In the genomic region with DNA sequence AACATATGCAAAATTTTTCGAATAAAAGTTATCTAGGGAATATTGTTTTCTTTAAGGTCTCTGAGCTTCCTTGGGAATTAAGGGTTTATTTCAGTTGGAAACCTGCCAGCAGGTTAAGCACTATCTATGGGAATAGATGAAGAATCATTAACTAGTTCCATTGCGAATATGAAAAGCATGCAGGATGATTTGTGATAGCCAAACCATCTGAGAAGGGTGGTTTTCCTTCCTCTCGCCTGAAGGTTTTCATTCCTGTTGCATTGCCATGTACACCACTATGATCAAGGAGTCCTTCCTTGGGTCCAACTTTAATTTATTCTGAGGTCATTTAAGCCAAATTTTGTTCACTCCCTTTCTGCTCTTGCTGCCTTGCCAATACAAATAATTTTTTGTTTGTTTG, we compare ENCODE assay signal across 23 cellular contexts.
"Had no signal": no experiment of that assay in that cellular context is flagged by ENCODE, and none has a peak within 500 bp of the region (broad histone marks: within the 10 kb centered on the region; RNA-seq: fewer than 3 reads in every experiment).

No MANE protein-coding gene starts in this region.

- H3K9me3 ChIP-seq: MG63 had no signal

- H3K27ac ChIP-seq: cardiac muscle cell, KMS-11 had no signal

- H3K36me3 Mint-ChIP-seq: activated CD8-positive, alpha-beta memory T cell treated with anti-CD3 and anti-CD28 coated beads, Interleukin-2, amount 10 ng/mL, durations not matched to agents 7 days and 5 days; activated naive CD8-positive, alpha-beta T cell; brain; T-cell had no signal

- DNase-seq: activated B cell treated with CpG ODN at 0.5 μM for 24 hours; activated CD4-positive, alpha-beta T cell treated with anti-CD3 and anti-CD28 coated beads for 1 hour; activated CD4-positive, alpha-beta T cell treated with anti-CD3 and anti-CD28 coated beads, Interleukin-2, amount 10 ng/mL, durations not matched to agents 24 days and 14 days; activated CD4-positive, alpha-beta T cell treated with anti-CD3 and anti-CD28 coated beads, Interleukin-2, amount 50 U/mL, for 48 hours; activated CD8-positive, alpha-beta memory T cell treated with anti-CD3 and anti-CD28 coated beads, Interleukin-2, amount 10 ng/mL, durations not matched to agents 7 days and 5 days; activated effector memory CD4-positive, alpha-beta T cell treated with anti-CD3 and anti-CD28 coated beads, Interleukin-2, amount 50 U/mL, for 16 hours; activated naive CD4-positive, alpha-beta T cell treated with anti-CD3 and anti-CD28 coated beads for 36 hours; activated T-cell treated with anti-CD3 and anti-CD28 coated beads, Interleukin-2, amount 50 U/mL, for 24 hours; amygdala; MG63; NCI-H1105; NCI-H1436; NCI-H1694 treated with DMSO at 0.1 percent for 48 hours; NCI-H510A treated with DMSO at 0.1 percent for 48 hours; NCI-H69; PC-3; SIG-M5; T-cell; T1000 had no signal

- H3K27me3 ChIP-seq: cardiac muscle cell, MG63 had no signal

- H3K27me3 Mint-ChIP-seq: activated B cell treated with CpG ODN at 0.5 μM for 24 hours; activated CD4-positive, alpha-beta T cell treated with anti-CD3 and anti-CD28 coated beads, Interleukin-2, amount 10 ng/mL, durations not matched to agents 24 days and 14 days; activated CD8-positive, alpha-beta memory T cell treated with anti-CD3 and anti-CD28 coated beads, Interleukin-2, amount 10 ng/mL, durations not matched to agents 7 days and 5 days had no signal

- ATAC-seq: activated CD8-positive, alpha-beta memory T cell treated with anti-CD3 and anti-CD28 coated beads, Interleukin-2, amount 10 ng/mL, durations not matched to agents 7 days and 5 days; PC-3; T-cell had no signal

- H3K27ac Mint-ChIP-seq: activated B cell treated with CpG ODN at 0.5 μM for 24 hours; activated CD4-positive, alpha-beta T cell treated with anti-CD3 and anti-CD28 coated beads, Interleukin-2, amount 10 ng/mL, durations not matched to agents 24 days and 14 days; activated CD8-positive, alpha-beta memory T cell treated with anti-CD3 and anti-CD28 coated beads, Interleukin-2, amount 10 ng/mL, durations not matched to agents 7 days and 5 days; activated naive CD4-positive, alpha-beta T cell treated with anti-CD3 and anti-CD28 coated beads for 36 hours; activated naive CD8-positive, alpha-beta T cell; activated T-cell treated with anti-CD3 and anti-CD28 coated beads, Interleukin-2, amount 50 U/mL, for 24 hours; brain; T-cell had no signal

- H3K4me2 ChIP-seq: KMS-11 had no signal

- H3K4me3 Mint-ChIP-seq: activated B cell treated with CpG ODN at 0.5 μM for 24 hours; activated CD4-positive, alpha-beta T cell treated with anti-CD3 and anti-CD28 coated beads, Interleukin-2, amount 10 ng/mL, durations not matched to agents 24 days and 14 days; activated CD8-positive, alpha-beta memory T cell treated with anti-CD3 and anti-CD28 coated beads, Interleukin-2, amount 10 ng/mL, durations not matched to agents 7 days and 5 days; activated naive CD4-positive, alpha-beta T cell treated with anti-CD3 and anti-CD28 coated beads for 36 hours; activated naive CD8-positive, alpha-beta T cell; activated T-cell treated with anti-CD3 and anti-CD28 coated beads, Interleukin-2, amount 50 U/mL, for 24 hours; brain; T-cell had no signal

- H3K4me1 Mint-ChIP-seq: activated B cell treated with CpG ODN at 0.5 μM for 24 hours; activated CD4-positive, alpha-beta T cell treated with anti-CD3 and anti-CD28 coated beads, Interleukin-2, amount 10 ng/mL, durations not matched to agents 24 days and 14 days; activated CD8-positive, alpha-beta memory T cell treated with anti-CD3 and anti-CD28 coated beads, Interleukin-2, amount 10 ng/mL, durations not matched to agents 7 days and 5 days; brain; T-cell had no signal

- H3K36me3 ChIP-seq: cardiac muscle cell, MG63 had no signal

- H3K9ac ChIP-seq: KMS-11 had no signal

- H3K4me3 ChIP-seq: cardiac muscle cell, MG63 had no signal
